22 cellular contexts compared by ENCODE assay signal in the genomic region with DNA sequence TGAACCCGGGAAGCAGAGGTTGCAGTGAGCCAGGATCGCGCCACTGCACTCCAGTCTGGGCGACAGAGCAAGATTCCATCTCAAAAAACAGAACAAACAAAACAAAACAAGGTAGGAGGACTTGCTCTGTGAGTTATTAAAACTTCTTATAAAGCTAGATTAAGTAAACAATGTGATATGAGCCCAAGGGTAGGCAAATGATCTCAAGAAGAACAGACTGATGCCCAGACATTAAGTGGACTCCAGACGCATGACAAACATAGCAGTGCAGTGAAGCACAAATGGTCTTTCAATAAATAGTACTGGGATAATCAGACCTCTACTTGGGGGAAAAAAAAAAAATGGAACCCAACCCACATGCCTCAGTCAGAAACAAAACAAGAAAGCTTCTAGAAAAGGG. TPM values are rescaled to one million over a fixed set of nuclear protein-coding genes. Genes with fewer than 3 reads are reported as not detected.
DNase-seq lines count a peak whose midpoint lies in the region; ATAC-seq, FAIRE-seq and TF ChIP-seq lines count a peak whose summit lies in the region.
"Had no signal": no experiment of that assay in that cellular context is flagged by ENCODE, and none has a peak within 500 bp of the region (broad histone marks: within the 10 kb centered on the region; RNA-seq: fewer than 3 reads in every experiment).

No MANE protein-coding gene starts in this region.

- peaks cover 92% of the 10 kb centered on the region for H4K20me1 ChIP-seq in smooth muscle cell (ENCODE audit: low read depth)

- no peaks in the 10 kb centered on the region for H3F3A ChIP-seq in smooth muscle cell (ENCODE audit: low read depth)

- H3K36me3 ChIP-seq in smooth muscle cell (ENCODE audit: low read depth) = peaks cover 31% of the 10 kb centered on the region

- H3K9me3 ChIP-seq in smooth muscle cell (replicated peaks; ENCODE audit: low read depth) = no peaks in the 10 kb centered on the region
- H3K9me3 ChIP-seq: Caco-2, HAP-1 had no signal

- no peak for ATAC-seq in stimulated activated effector memory CD8-positive, alpha-beta T cell treated with anti-CD3 and anti-CD28 coated beads, Interleukin-12 subunit alpha, Interleukin-12 subunit beta, amount 100 ng/mL, for 72 hours
- ATAC-seq in sciatic nerve = no peak
- ATAC-seq: HepG2, Panc1 had no signal

- H3K4me1 Mint-ChIP-seq in immature natural killer cell = peaks cover 41 to 80% of the 10 kb centered on the region in 2 donors
- H3K4me1 Mint-ChIP-seq in stimulated activated effector memory CD8-positive, alpha-beta T cell treated with anti-CD3 and anti-CD28 coated beads, Interleukin-12 subunit alpha, Interleukin-12 subunit beta, amount 100 ng/mL, for 72 hours = peaks cover 16% of the 10 kb centered on the region

- H3K4me3 Mint-ChIP-seq in immature natural killer cell = no peak overlapping the region
- no peak overlapping the region for H3K4me3 Mint-ChIP-seq in stimulated activated effector memory CD8-positive, alpha-beta T cell treated with anti-CD3 and anti-CD28 coated beads, Interleukin-12 subunit alpha, Interleukin-12 subunit beta, amount 100 ng/mL, for 72 hours
- H3K4me3 Mint-ChIP-seq: CD4-positive, alpha-beta memory T cell had no signal

- peak overlapping the region in 4 of 6 donors; percentile 8 to 63 (median 26) for H3K27ac Mint-ChIP-seq in immature natural killer cell
- H3K27ac Mint-ChIP-seq in stimulated activated effector memory CD8-positive, alpha-beta T cell treated with anti-CD3 and anti-CD28 coated beads, Interleukin-12 subunit alpha, Interleukin-12 subunit beta, amount 100 ng/mL, for 72 hours = peak overlapping the region; percentile 24

- TF ChIP-seq CTCF in C4-2B (conservative IDR thresholded peaks at IDR 0.05) (no peak), smooth muscle cell (IDR thresholded peaks at IDR 0.05; ENCODE audit: borderline replicate concordance, insufficient read depth, poor library complexity, severe bottlenecking) (no peak)

- intact Hi-C loops in sciatic nerve (cut with DNase I) = no loop called here

- no peak overlapping the region for H2AFZ ChIP-seq in smooth muscle cell (ENCODE audit: low read depth)

- H3K4me3 ChIP-seq in smooth muscle cell = no peak overlapping the region
- H3K4me3 ChIP-seq: HAP-1 had no signal

- no peak overlapping the region for H3K4me2 ChIP-seq in smooth muscle cell

- FAIRE-seq in H54 (lab: Jason Lieb, UNC) = peak; percentile 33
- FAIRE-seq: HepG2 had no signal

- H3K27ac ChIP-seq in C4-2B (peak overlapping the region; percentile 70), smooth muscle cell (ENCODE audit: low read depth) (no peak overlapping the region)
- H3K27ac ChIP-seq: HL-60 had no signal

- H3K27me3 Mint-ChIP-seq in immature natural killer cell (ENCODE audit: low read depth in 3 of 3) = no peaks in the 10 kb centered on the region
- H3K27me3 Mint-ChIP-seq: CD4-positive, alpha-beta memory T cell had no signal

- no peak for DNase-seq in H54 (ENCODE audit: insufficient read length, low spot score)
- DNase-seq in immature natural killer cell = no peak
- DNase-seq in stimulated activated effector memory CD8-positive, alpha-beta T cell treated with anti-CD3 and anti-CD28 coated beads, Interleukin-12 subunit alpha, Interleukin-12 subunit beta, amount 100 ng/mL, for 72 hours (ENCODE audit: low spot score in 2 of 2) = no peak
- no peak for DNase-seq in NK-92 (lab: John Stamatoyannopoulos, UW; ENCODE audit: unreplicated experiment)
- DNase-seq in sciatic nerve (ENCODE audit: low spot score) = no peak
- no peak for DNase-seq in smooth muscle cell (lab: John Stamatoyannopoulos, UW; ENCODE audit: unreplicated experiment)
- DNase-seq: Caco-2; CD4-positive, alpha-beta memory T cell; DMS 273 treated with DMSO at 0.1 percent for 48 hours; DMS79 treated with DMSO at 0.1 percent for 48 hours; KBM-7; NCI-H1105 treated with DMSO at 0.1 percent for 48 hours; NCI-H2029 treated with DMSO at 0.1 percent for 48 hours; NCI-H226; NCI-H510A treated with DMSO at 0.1 percent for 48 hours; NCI-H748 treated with DMSO at 0.1 percent for 48 hours; NK-92 treated with Interleukin-12 subunit alpha and Interleukin-12 subunit beta, amount 100 ng/mL, for 24 hours had no signal

- no peaks in the 10 kb centered on the region for H3K27me3 ChIP-seq in smooth muscle cell (ENCODE audit: low read depth)

- peaks cover 6 to 49% (median 17%) of the 10 kb centered on the region in 3 donors for H3K36me3 Mint-ChIP-seq in immature natural killer cell
- peaks cover 100% of the 10 kb centered on the region for H3K36me3 Mint-ChIP-seq in stimulated activated effector memory CD8-positive, alpha-beta T cell treated with anti-CD3 and anti-CD28 coated beads, Interleukin-12 subunit alpha, Interleukin-12 subunit beta, amount 100 ng/mL, for 72 hours

- H3K4me1 ChIP-seq in smooth muscle cell (ENCODE audit: low read depth) = no peaks in the 10 kb centered on the region
- H3K4me1 ChIP-seq: Caco-2, HAP-1 had no signal

- 98% methylated on average over 5 of the region's 5 CpGs for WGBS in smooth muscle cell (ENCODE audit: low lambda C conversion rate)

- H3K9me3 Mint-ChIP-seq in immature natural killer cell = no peaks in the 10 kb centered on the region
- no peaks in the 10 kb centered on the region for H3K9me3 Mint-ChIP-seq in stimulated activated effector memory CD8-positive, alpha-beta T cell treated with anti-CD3 and anti-CD28 coated beads, Interleukin-12 subunit alpha, Interleukin-12 subunit beta, amount 100 ng/mL, for 72 hours
- H3K9me3 Mint-ChIP-seq: CD4-positive, alpha-beta memory T cell had no signal

- no peak for TF ChIP-seq POLR2A in H54 (IDR thresholded peaks at IDR 0.05; ENCODE audit: low read depth, low read length)

- no peak overlapping the region for H3K9ac ChIP-seq in smooth muscle cell (ENCODE audit: low read depth)

- H3K79me2 ChIP-seq in smooth muscle cell (ENCODE audit: low read depth) = peaks cover 28% of the 10 kb centered on the region

RNA-seq across cellular contexts. Expression of a gene that starts 45.7 kb away (rescaled TPM):
- polyA plus RNA-seq in immature natural killer cell = 10 to 100 TPM; 22.9 to 55.9 (median 27.6) TPM
- total RNA-seq in sciatic nerve = 66.7 TPM
- 50.9 and 66.0 TPM in 2 replicates for total RNA-seq in smooth muscle cell
- polyA plus RNA-seq in smooth muscle cell = 11.4 and 13.5 TPM in 2 replicates
